In the genomic region with DNA sequence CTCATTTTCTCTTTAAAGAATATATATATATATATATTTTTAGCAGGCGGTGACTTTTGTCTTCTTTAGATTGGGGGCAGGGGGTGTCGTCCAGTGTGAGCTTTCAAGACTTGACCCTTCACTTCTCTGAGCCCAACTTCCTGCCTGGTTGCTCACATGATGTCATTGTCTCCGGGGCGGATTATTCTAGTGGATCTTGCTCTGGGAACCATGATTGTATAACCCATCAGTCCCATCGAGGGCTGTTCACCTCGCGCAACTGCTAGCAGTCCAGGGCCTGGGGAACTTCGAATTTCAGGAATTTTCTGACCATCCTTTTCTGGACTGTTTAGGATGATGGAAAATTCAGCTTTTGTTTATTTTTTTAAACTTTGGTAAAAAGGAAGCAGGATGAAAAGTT, we compare ENCODE assay signal across 8 cellular contexts. TPM values are rescaled to one million over a fixed set of nuclear protein-coding genes. Genes with fewer than 3 reads are reported as not detected.
DNase-seq lines count a peak whose midpoint lies in the region; ATAC-seq and TF ChIP-seq lines count a peak whose summit lies in the region.

No MANE protein-coding gene starts in this region.

- peak overlapping the region; percentile 58 for H3K27ac ChIP-seq in CD4-positive, CD25-positive, alpha-beta regulatory T cell (ENCODE audit: insufficient read depth, low read length, poor library complexity, severe bottlenecking)
- peak overlapping the region; percentile 87 to 96 (median 91) for H3K27ac ChIP-seq in Peyer's patch

- peak in 1 of 2 donors; percentile 48 for TF ChIP-seq POLR2A in Peyer's patch (IDR thresholded peaks at IDR 0.05)

- no peaks in the 10 kb centered on the region for H3K36me3 Mint-ChIP-seq in CD4-positive, CD25-positive, alpha-beta regulatory T cell
- peaks cover 43% of the 10 kb centered on the region for H3K36me3 Mint-ChIP-seq in stimulated activated effector memory CD8-positive, alpha-beta T cell treated with anti-CD3 and anti-CD28 coated beads, Interleukin-12 subunit alpha, Interleukin-12 subunit beta, amount 100 ng/mL, for 72 hours

- H3K9me3 ChIP-seq in CD4-positive, CD25-positive, alpha-beta regulatory T cell (ENCODE audit: control insufficient read depth in 2 of 2, low read length in 2 of 2) = no peaks in the 10 kb centered on the region
- H3K9me3 ChIP-seq in Peyer's patch = no peaks in the 10 kb centered on the region

- H3K27me3 ChIP-seq in CD4-positive, CD25-positive, alpha-beta regulatory T cell (ENCODE audit: control insufficient read depth, insufficient read depth, low read length) = no peaks in the 10 kb centered on the region
- H3K27me3 ChIP-seq in Peyer's patch (no peaks in the 10 kb centered on the region), kidney epithelial cell (ENCODE audit: control insufficient read depth, insufficient read depth, low read length) (peaks cover under 1% of the 10 kb centered on the region)

- H3K4me1 Mint-ChIP-seq in CD4-positive, CD25-positive, alpha-beta regulatory T cell = peaks cover 18 to 59% (median 51%) of the 10 kb centered on the region in 4 donors
- peaks cover 48% of the 10 kb centered on the region for H3K4me1 Mint-ChIP-seq in stimulated activated effector memory CD8-positive, alpha-beta T cell treated with anti-CD3 and anti-CD28 coated beads, Interleukin-12 subunit alpha, Interleukin-12 subunit beta, amount 100 ng/mL, for 72 hours

- H3K27me3 Mint-ChIP-seq in CD4-positive, CD25-positive, alpha-beta regulatory T cell = peaks cover 5% of the 10 kb centered on the region

- TF ChIP-seq CTCF in Peyer's patch (IDR thresholded peaks at IDR 0.05) = no peak
- no peak for TF ChIP-seq CTCF in kidney epithelial cell (IDR thresholded peaks at IDR 0.05; ENCODE audit: insufficient read depth, low read length, poor library complexity, severe bottlenecking)

- H3K4me1 ChIP-seq in CD4-positive, CD25-positive, alpha-beta regulatory T cell (ENCODE audit: control insufficient read depth, insufficient read depth, low read length, poor library complexity, severe bottlenecking) = peaks cover 54% of the 10 kb centered on the region
- peaks cover 0 to 27% (median 7%) of the 10 kb centered on the region in 4 donors for H3K4me1 ChIP-seq in Peyer's patch

- peak; percentile 16 to 61 (median 16) for DNase-seq in CD4-positive, CD25-positive, alpha-beta regulatory T cell
- DNase-seq in Peyer's patch (peak in 2 of 3 donors; percentile 51 to 81), cerebellar cortex (ENCODE audit: low spot score) (peak; percentile 71), kidney epithelial cell (ENCODE audit: low read depth) (peak; percentile 52)
- DNase-seq in stimulated activated effector memory CD8-positive, alpha-beta T cell treated with anti-CD3 and anti-CD28 coated beads, Interleukin-12 subunit alpha, Interleukin-12 subunit beta, amount 100 ng/mL, for 72 hours (ENCODE audit: low spot score in 2 of 2) = no peak
- no peak for DNase-seq in activated CD8-positive, alpha-beta memory T cell treated with anti-CD3 and anti-CD28 coated beads, Interleukin-2, amount 50 U/mL, for 48 hours

- peak overlapping the region; percentile 80 for H3K4me3 ChIP-seq in CD4-positive, CD25-positive, alpha-beta regulatory T cell (ENCODE audit: low read depth, low read length)
- H3K4me3 ChIP-seq in Peyer's patch (peak overlapping the region; percentile 96 to 99 (median 99)), kidney epithelial cell (ENCODE audit: low read depth, low read length) (peak overlapping the region; percentile 86)

- ATAC-seq in CD4-positive, CD25-positive, alpha-beta regulatory T cell (ENCODE audit: low read depth in 2 of 2) = no peak
- ATAC-seq in GM18870 (IDR thresholded peaks at IDR 0.05; ENCODE audit: unreplicated experiment) (peak; percentile 33), HG03520 (IDR thresholded peaks at IDR 0.05; ENCODE audit: unreplicated experiment) (peak; percentile 32)
- peak; percentile 36 for ATAC-seq in stimulated activated effector memory CD8-positive, alpha-beta T cell treated with anti-CD3 and anti-CD28 coated beads, Interleukin-12 subunit alpha, Interleukin-12 subunit beta, amount 100 ng/mL, for 72 hours

- peak overlapping the region; percentile 87 to 92 (median 92) for H3K27ac Mint-ChIP-seq in CD4-positive, CD25-positive, alpha-beta regulatory T cell
- H3K27ac Mint-ChIP-seq in stimulated activated effector memory CD8-positive, alpha-beta T cell treated with anti-CD3 and anti-CD28 coated beads, Interleukin-12 subunit alpha, Interleukin-12 subunit beta, amount 100 ng/mL, for 72 hours = peak overlapping the region; percentile 95

- H3K4me3 Mint-ChIP-seq in CD4-positive, CD25-positive, alpha-beta regulatory T cell = peak overlapping the region; percentile 92 to 97 (median 95)
- peak overlapping the region; percentile 78 for H3K4me3 Mint-ChIP-seq in stimulated activated effector memory CD8-positive, alpha-beta T cell treated with anti-CD3 and anti-CD28 coated beads, Interleukin-12 subunit alpha, Interleukin-12 subunit beta, amount 100 ng/mL, for 72 hours

- no peaks in the 10 kb centered on the region for H3K9me3 Mint-ChIP-seq in CD4-positive, CD25-positive, alpha-beta regulatory T cell
- H3K9me3 Mint-ChIP-seq in stimulated activated effector memory CD8-positive, alpha-beta T cell treated with anti-CD3 and anti-CD28 coated beads, Interleukin-12 subunit alpha, Interleukin-12 subunit beta, amount 100 ng/mL, for 72 hours = no peaks in the 10 kb centered on the region

- no peaks in the 10 kb centered on the region for H3K36me3 ChIP-seq in CD4-positive, CD25-positive, alpha-beta regulatory T cell (ENCODE audit: control insufficient read depth, insufficient read depth, low read length)
- H3K36me3 ChIP-seq in Peyer's patch (no peaks in the 10 kb centered on the region), kidney epithelial cell (ENCODE audit: control insufficient read depth, insufficient read depth, low read length) (no peaks in the 10 kb centered on the region)

RNA-seq across cellular contexts. Expression of a gene that starts 1.0 kb away (rescaled TPM):
- total RNA-seq in CD4-positive, CD25-positive, alpha-beta regulatory T cell = 71.2 TPM
- 10 to 100 TPM in 2 of 4 donors, 1 to 10 TPM in 2; 8.8 to 13.4 (median 9.8) TPM for polyA plus RNA-seq in CD4-positive, CD25-positive, alpha-beta regulatory T cell
- total RNA-seq in Peyer's patch (10 to 100 TPM; 48.7 to 86.5 (median 82.3) TPM), kidney epithelial cell (251 and 274 TPM in 2 replicates)

Comparison
In these comparisons a context has a peak if more than half of its experiments do, and no peak if none do; other contexts are left out.
1. ATAC-seq: peak in GM18870 (single experiment), HG03520 (single experiment) and stimulated activated effector memory CD8-positive, alpha-beta T cell treated with anti-CD3 and anti-CD28 coated beads, Interleukin-12 subunit alpha, Interleukin-12 subunit beta, amount 100 ng/mL, for 72 hours (single experiment); none in CD4-positive, CD25-positive, alpha-beta regulatory T cell (0 of 2).
2. DNase-seq: peak in CD4-positive, CD25-positive, alpha-beta regulatory T cell (3 of 3), Peyer's patch (2 of 3), cerebellar cortex (single experiment) and kidney epithelial cell (single experiment); none in stimulated activated effector memory CD8-positive, alpha-beta T cell treated with anti-CD3 and anti-CD28 coated beads, Interleukin-12 subunit alpha, Interleukin-12 subunit beta, amount 100 ng/mL, for 72 hours (0 of 2) and activated CD8-positive, alpha-beta memory T cell treated with anti-CD3 and anti-CD28 coated beads, Interleukin-2, amount 50 U/mL, for 48 hours (single experiment).
3. Peak in every context shown above with its lines, with median percentiles within 50 percentile points of each other: H3K4me3 ChIP-seq.